In the genomic region with DNA sequence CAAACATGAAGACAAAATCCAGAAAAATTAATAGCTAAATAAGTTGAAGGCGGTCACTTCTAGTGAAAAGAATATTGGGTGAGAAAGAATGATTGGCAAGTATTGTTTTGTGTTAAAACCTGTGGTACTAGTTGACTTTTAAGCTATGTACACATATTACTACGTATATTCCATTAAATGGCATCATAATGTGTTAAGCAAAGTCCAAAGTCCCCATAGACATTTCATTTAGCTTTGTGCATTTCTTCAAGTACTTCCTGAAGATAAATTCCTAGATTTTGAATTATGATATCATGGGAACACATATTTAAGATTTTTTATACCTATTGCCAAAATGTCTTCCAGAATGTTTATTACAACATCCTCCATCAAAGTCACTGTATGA, we compare ENCODE assay signal across 29 cellular contexts.
"Had no signal": no experiment of that assay in that cellular context is flagged by ENCODE, and none has a peak within 500 bp of the region (broad histone marks: within the 10 kb centered on the region; RNA-seq: fewer than 3 reads in every experiment).

No MANE protein-coding gene starts in this region.

- H3K9me3 ChIP-seq: ascending aorta, esophagus squamous epithelium, gastrocnemius medialis had no signal

- ATAC-seq: activated CD4-positive, alpha-beta T cell treated with anti-CD3 and anti-CD28 coated beads for 36 hours; activated CD8-positive, alpha-beta memory T cell treated with anti-CD3 and anti-CD28 coated beads, Interleukin-2, amount 10 ng/mL, durations not matched to agents 7 days and 5 days; activated CD8-positive, alpha-beta T cell treated with anti-CD3 and anti-CD28 coated beads, Interleukin-2, amount 10 ng/mL, durations not matched to agents 7 days and 5 days; activated naive CD8-positive, alpha-beta T cell treated with anti-CD3 and anti-CD28 coated beads, Interleukin-2, amount 50 U/mL, for 24 hours; gastrocnemius medialis; heart left ventricle had no signal

- H3K4me1 ChIP-seq: esophagus squamous epithelium, gastrocnemius medialis, heart left ventricle had no signal

- H3K27me3 Mint-ChIP-seq: activated CD4-positive, alpha-beta memory T cell treated with anti-CD3 and anti-CD28 coated beads for 36 hours; activated CD4-positive, alpha-beta T cell treated with anti-CD3 and anti-CD28 coated beads for 36 hours; activated CD4-positive, alpha-beta T cell treated with anti-CD3 and anti-CD28 coated beads, Interleukin-2, amount 10 ng/mL, durations not matched to agents 24 days and 14 days; activated CD8-positive, alpha-beta memory T cell treated with anti-CD3 and anti-CD28 coated beads, Interleukin-2, amount 10 ng/mL, durations not matched to agents 7 days and 5 days; activated naive CD4-positive, alpha-beta T cell treated with anti-CD3 and anti-CD28 coated beads, Interleukin-2, amount 50 U/mL, for 24 hours; activated naive CD8-positive, alpha-beta T cell treated with anti-CD3 and anti-CD28 coated beads for 36 hours; activated naive CD8-positive, alpha-beta T cell treated with anti-CD3 and anti-CD28 coated beads, Interleukin-2, amount 50 U/mL, for 24 hours had no signal

- H3K4me1 Mint-ChIP-seq: activated CD4-positive, alpha-beta T cell treated with anti-CD3 and anti-CD28 coated beads for 36 hours; activated CD4-positive, alpha-beta T cell treated with anti-CD3 and anti-CD28 coated beads, Interleukin-2, amount 10 ng/mL, durations not matched to agents 24 days and 14 days; activated CD8-positive, alpha-beta memory T cell treated with anti-CD3 and anti-CD28 coated beads, Interleukin-2, amount 10 ng/mL, durations not matched to agents 7 days and 5 days; activated naive CD4-positive, alpha-beta T cell treated with anti-CD3 and anti-CD28 coated beads, Interleukin-2, amount 50 U/mL, for 24 hours; activated naive CD8-positive, alpha-beta T cell treated with anti-CD3 and anti-CD28 coated beads for 36 hours; activated naive CD8-positive, alpha-beta T cell treated with anti-CD3 and anti-CD28 coated beads, Interleukin-2, amount 50 U/mL, for 24 hours had no signal

- H3K27ac Mint-ChIP-seq: activated CD4-positive, alpha-beta memory T cell treated with anti-CD3 and anti-CD28 coated beads for 36 hours; activated CD4-positive, alpha-beta T cell treated with anti-CD3 and anti-CD28 coated beads for 36 hours; activated CD4-positive, alpha-beta T cell treated with anti-CD3 and anti-CD28 coated beads, Interleukin-2, amount 10 ng/mL, durations not matched to agents 24 days and 14 days; activated CD8-positive, alpha-beta memory T cell treated with anti-CD3 and anti-CD28 coated beads, Interleukin-2, amount 10 ng/mL, durations not matched to agents 7 days and 5 days; activated CD8-positive, alpha-beta T cell treated with anti-CD3 and anti-CD28 coated beads, Interleukin-2, amount 10 ng/mL, durations not matched to agents 7 days and 5 days; activated naive CD4-positive, alpha-beta T cell treated with anti-CD3 and anti-CD28 coated beads for 36 hours; activated naive CD4-positive, alpha-beta T cell treated with anti-CD3 and anti-CD28 coated beads, Interleukin-2, amount 50 U/mL, for 24 hours; activated naive CD8-positive, alpha-beta T cell treated with anti-CD3 and anti-CD28 coated beads for 36 hours; activated naive CD8-positive, alpha-beta T cell treated with anti-CD3 and anti-CD28 coated beads, Interleukin-2, amount 50 U/mL, for 24 hours; activated T-helper 1 cell treated with anti-CD3 and anti-CD28 coated beads, Interleukin-12 subunit alpha, Interleukin-12 subunit beta, Interleukin-2, Interleukin-4 antibody, amounts not matched to agents 30 ng/mL and 10 ng/mL and 1 ng/mL, durations not matched to agents 14 hours and 24 hours and 36 hours; activated T-helper 2 cell treated with anti-CD3 and anti-CD28 coated beads, Interferon-gamma antibody, Interleukin-2, Interleukin-4, amounts not matched to agents 10 μg/mL and 5 μg/mL and 100 μg/mL, durations not matched to agents 14 hours and 24 hours and 36 hours had no signal

- H3K4me3 Mint-ChIP-seq: activated CD4-positive, alpha-beta memory T cell treated with anti-CD3 and anti-CD28 coated beads for 36 hours; activated CD4-positive, alpha-beta T cell treated with anti-CD3 and anti-CD28 coated beads for 36 hours; activated CD4-positive, alpha-beta T cell treated with anti-CD3 and anti-CD28 coated beads, Interleukin-2, amount 10 ng/mL, durations not matched to agents 24 days and 14 days; activated CD8-positive, alpha-beta memory T cell treated with anti-CD3 and anti-CD28 coated beads, Interleukin-2, amount 10 ng/mL, durations not matched to agents 7 days and 5 days; activated CD8-positive, alpha-beta T cell treated with anti-CD3 and anti-CD28 coated beads, Interleukin-2, amount 10 ng/mL, durations not matched to agents 7 days and 5 days; activated naive CD4-positive, alpha-beta T cell treated with anti-CD3 and anti-CD28 coated beads for 36 hours; activated naive CD4-positive, alpha-beta T cell treated with anti-CD3 and anti-CD28 coated beads, Interleukin-2, amount 50 U/mL, for 24 hours; activated naive CD8-positive, alpha-beta T cell treated with anti-CD3 and anti-CD28 coated beads for 36 hours; activated naive CD8-positive, alpha-beta T cell treated with anti-CD3 and anti-CD28 coated beads, Interleukin-2, amount 50 U/mL, for 24 hours; activated T-helper 1 cell treated with anti-CD3 and anti-CD28 coated beads, Interleukin-12 subunit alpha, Interleukin-12 subunit beta, Interleukin-2, Interleukin-4 antibody, amounts not matched to agents 30 ng/mL and 10 ng/mL and 1 ng/mL, durations not matched to agents 14 hours and 24 hours and 36 hours had no signal

- H3K4me3 ChIP-seq: ascending aorta, esophagus squamous epithelium, gastrocnemius medialis, heart left ventricle had no signal

- H3K9me3 Mint-ChIP-seq: activated CD4-positive, alpha-beta memory T cell treated with anti-CD3 and anti-CD28 coated beads for 36 hours; activated CD4-positive, alpha-beta T cell treated with anti-CD3 and anti-CD28 coated beads, Interleukin-2, amount 10 ng/mL, durations not matched to agents 24 days and 14 days; activated naive CD8-positive, alpha-beta T cell treated with anti-CD3 and anti-CD28 coated beads for 36 hours; activated T-helper 2 cell treated with anti-CD3 and anti-CD28 coated beads, Interferon-gamma antibody, Interleukin-2, Interleukin-4, amounts not matched to agents 10 μg/mL and 5 μg/mL and 100 μg/mL, durations not matched to agents 14 hours and 24 hours and 36 hours had no signal

- H3K36me3 ChIP-seq: ascending aorta, brain microvascular endothelial cell, esophagus squamous epithelium, gastrocnemius medialis, heart left ventricle had no signal

- H3K27me3 ChIP-seq: ascending aorta, brain microvascular endothelial cell, esophagus squamous epithelium, gastrocnemius medialis, heart left ventricle had no signal

- H3K27ac ChIP-seq: ascending aorta, brain microvascular endothelial cell, epithelial cell of prostate, esophagus squamous epithelium, gastrocnemius medialis, heart left ventricle had no signal

- H3K36me3 Mint-ChIP-seq: activated CD4-positive, alpha-beta memory T cell treated with anti-CD3 and anti-CD28 coated beads for 36 hours; activated CD8-positive, alpha-beta memory T cell treated with anti-CD3 and anti-CD28 coated beads, Interleukin-2, amount 10 ng/mL, durations not matched to agents 7 days and 5 days; activated naive CD4-positive, alpha-beta T cell treated with anti-CD3 and anti-CD28 coated beads, Interleukin-2, amount 50 U/mL, for 24 hours; activated naive CD8-positive, alpha-beta T cell treated with anti-CD3 and anti-CD28 coated beads for 36 hours had no signal

- DNase-seq: activated CD4-positive, alpha-beta memory T cell treated with anti-CD3 and anti-CD28 coated beads for 36 hours; activated CD4-positive, alpha-beta T cell treated with anti-CD3 and anti-CD28 coated beads for 36 hours; activated CD4-positive, alpha-beta T cell treated with anti-CD3 and anti-CD28 coated beads, Interleukin-2, amount 10 ng/mL, durations not matched to agents 24 days and 14 days; activated CD4-positive, CD25-positive, alpha-beta regulatory T cell; activated CD4-positive, CD25-positive, alpha-beta regulatory T cell treated with anti-CD3 and anti-CD28 coated beads, Interleukin-2, amount 50 U/mL, for 72 hours; activated CD8-positive, alpha-beta memory T cell treated with anti-CD3 and anti-CD28 coated beads, Interleukin-2, amount 10 ng/mL, durations not matched to agents 7 days and 5 days; activated CD8-positive, alpha-beta memory T cell treated with anti-CD3 and anti-CD28 coated beads, Interleukin-2, amount 50 U/mL, for 4 hours; activated CD8-positive, alpha-beta T cell treated with anti-CD3 and anti-CD28 coated beads, Interleukin-2, amount 10 ng/mL, durations not matched to agents 7 days and 5 days; activated effector memory CD4-positive, alpha-beta T cell treated with anti-CD3 and anti-CD28 coated beads, Interleukin-2, amount 50 U/mL, for 16 hours; activated naive CD4-positive, alpha-beta T cell treated with anti-CD3 and anti-CD28 coated beads for 36 hours; activated naive CD8-positive, alpha-beta T cell treated with anti-CD3 and anti-CD28 coated beads for 36 hours; activated naive CD8-positive, alpha-beta T cell treated with anti-CD3 and anti-CD28 coated beads, Interleukin-2, amount 50 U/mL, for 24 hours; activated T-cell treated with anti-CD3 and anti-CD28 coated beads, Interleukin-2, amount 50 U/mL, for 1 hour; activated T-cell treated with anti-CD3 and anti-CD28 coated beads, Interleukin-2, amount 50 U/mL, for 48 hours; brain microvascular endothelial cell; caudate nucleus; cortex of kidney; dermis blood vessel endothelial cell; effector CD4-positive, alpha-beta T cell; esophagus squamous epithelium; gastrocnemius medialis; glutamatergic neuron; heart left ventricle; T-helper 2 cell had no signal
